In genomic region chr12:119681953-119682352, GRCh38 we compare ENCODE assay signal across 1 cellular context.
TF ChIP-seq lines count a peak whose summit lies in the region.

No MANE protein-coding gene starts in this region.

TF ChIP-seq in GM23338, 12 proteins besides CTCF, POLR2A, EP300 and RAD21 (continued from another document):
- TF ChIP-seq REST (IDR thresholded peaks at IDR 0.05; ENCODE audit: unreplicated experiment) (no peak), EZH2phosphoT487 (IDR thresholded peaks at IDR 0.05; ENCODE audit: unreplicated experiment) (no peak), JUNB (IDR thresholded peaks at IDR 0.05; ENCODE audit: unreplicated experiment) (no peak), ZNF331 (CRISPR knock-in tag; IDR thresholded peaks at IDR 0.05; ENCODE audit: low read depth) (no peak), ZNF114 (CRISPR knock-in tag; IDR thresholded peaks at IDR 0.05) (no peak), ZNF462 (CRISPR knock-in tag; IDR thresholded peaks at IDR 0.05) (no peak), EZH2 (IDR thresholded peaks at IDR 0.05; ENCODE audit: low read depth, unreplicated experiment) (no peak), ETS1 (IDR thresholded peaks at IDR 0.05) (no peak), POLR2AphosphoS5 (IDR thresholded peaks at IDR 0.05; ENCODE audit: low read depth) (no peak)
